In the genomic region with DNA sequence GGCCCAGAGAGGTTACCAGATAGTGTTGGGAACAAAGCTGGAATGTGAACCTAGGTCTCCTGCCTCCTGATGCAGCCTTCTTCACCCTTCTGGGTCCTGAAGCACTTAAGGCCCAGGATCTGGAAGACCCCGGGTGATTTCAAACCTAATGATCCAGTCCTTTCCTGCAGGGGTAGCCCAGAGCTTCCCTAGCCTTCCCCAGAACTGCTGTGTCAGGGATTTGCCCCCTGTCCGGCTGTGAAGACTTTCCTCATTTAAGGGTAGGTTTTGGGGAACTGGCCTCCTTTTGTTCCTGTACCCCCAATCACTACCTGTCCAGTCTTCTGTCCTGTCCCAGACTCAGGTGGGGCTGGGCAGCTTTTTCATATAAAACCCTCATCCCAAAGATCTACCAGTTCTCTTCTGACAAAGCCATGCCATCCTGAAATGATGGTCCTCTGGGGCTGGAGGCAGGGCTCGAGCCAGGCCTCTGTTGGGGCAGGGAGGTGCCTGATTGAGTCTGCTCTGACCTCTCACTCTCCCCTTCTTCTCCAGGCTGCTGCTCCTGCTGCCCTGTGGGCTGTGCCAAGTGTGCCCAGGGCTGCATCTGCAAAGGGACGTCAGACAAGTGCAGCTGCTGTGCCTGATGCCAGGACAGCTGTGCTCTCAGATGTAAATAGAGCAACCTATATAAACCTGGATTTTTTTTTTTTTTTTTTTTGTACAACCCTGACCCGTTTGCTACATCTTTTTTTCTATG, we compare ENCODE assay signal across 8 cellular contexts. TPM values are rescaled to one million over a fixed set of nuclear protein-coding genes. Genes with fewer than 3 reads are reported as not detected.
DNase-seq lines count a peak whose midpoint lies in the region; ATAC-seq, FAIRE-seq and TF ChIP-seq lines count a peak whose summit lies in the region.

No MANE protein-coding gene starts in this region.

- no peak overlapping the region for H3K18ac ChIP-seq in neuronal stem cell (ENCODE audit: low read length)

- no peak for TF ChIP-seq CTCF in CD8-positive, alpha-beta T cell (IDR thresholded peaks at IDR 0.05)
- no peak for TF ChIP-seq CTCF in PC-9 (conservative IDR thresholded peaks at IDR 0.05)
- no peak for TF ChIP-seq CTCF in epithelial cell of esophagus (IDR thresholded peaks at IDR 0.05; ENCODE audit: insufficient read depth, low read depth, low read length, missing control alignments)

- H2AK5ac ChIP-seq in neuronal stem cell (ENCODE audit: low read depth, low read length): no peak overlapping the region

- no peak overlapping the region for H2BK120ac ChIP-seq in neuronal stem cell (ENCODE audit: low read depth, low read length)

- H3K9me3 ChIP-seq in CD8-positive, alpha-beta T cell (ENCODE audit: low read length): no peaks in the 10 kb centered on the region
- peaks cover 6% of the 10 kb centered on the region; the same call in 1 of the 2 replicates for H3K9me3 ChIP-seq in PC-9 (ENCODE audit: insufficient read depth, low read depth)
- H3K9me3 ChIP-seq in neuronal stem cell (replicated peaks in 1 of 2; ENCODE audit: control insufficient read depth in 2 of 2, insufficient read depth in 1 of 2, low read depth in 1 of 2, low read length in 2 of 2): peaks cover 0 to 5% of the 10 kb centered on the region in 2 donors

- CTCF ChIA-PET in CD8-positive, alpha-beta T cell (lab: Charles Lee): interaction anchor here (0.9 to 3.2 kb wide), 5 partner anchors 10 to 107 kb away, joined by 3 to 20 read pairs (median 7); no protein-coding TSS in a partner anchor
- CTCF ChIA-PET in PC-9 (lab: Charles Lee): interaction anchor here (0.5 to 0.7 kb wide), 3 partner anchors 30 to 779 kb away, joined by 5 to 9 read pairs (median 5); no protein-coding TSS in a partner anchor

- peak overlapping the region; percentile 24 for H3K9ac ChIP-seq in neuronal stem cell (ENCODE audit: low read depth, low read length, poor library complexity)

- peak overlapping the region; percentile 58 for H3K4me3 ChIP-seq in CD8-positive, alpha-beta T cell (ENCODE audit: low read depth, low read length)
- H3K4me3 ChIP-seq in PC-9 (no peak overlapping the region), epithelial cell of esophagus (ENCODE audit: low read length) (peak overlapping the region; percentile 99), neuronal stem cell (ENCODE audit: low read length in 2 of 2) (no peak overlapping the region)

- no peak overlapping the region for H4K91ac ChIP-seq in neuronal stem cell (ENCODE audit: low read depth, low read length, poor library complexity)

- H3K4me1 ChIP-seq in CD8-positive, alpha-beta T cell (ENCODE audit: insufficient read depth, low read length): peaks cover 18% of the 10 kb centered on the region
- H3K4me1 ChIP-seq in PC-9 (replicated peaks; ENCODE audit: insufficient read depth) (peaks cover 39% of the 10 kb centered on the region), neuronal stem cell (ENCODE audit: control insufficient read depth in 2 of 2, insufficient read depth in 1 of 2, low read depth in 1 of 2, low read length in 2 of 2) (peaks cover 12 to 18% of the 10 kb centered on the region in 2 donors)

- ATAC-seq in CD8-positive, alpha-beta T cell: no peak

- H3K27ac ChIP-seq in CD8-positive, alpha-beta T cell (ENCODE audit: low read depth, low read length): no peak overlapping the region
- H3K27ac ChIP-seq in PC-9: no peak overlapping the region
- no peak overlapping the region for H3K27ac ChIP-seq in neuronal stem cell (replicated peaks; ENCODE audit: low read length)

- intact Hi-C loops in CD8-positive, alpha-beta T cell (cut with DNase I, micrococcal nuclease): loop anchor here (2.0 to 5.0 kb wide), 3 partner anchors 19 to 45 kb away; no protein-coding TSS in a partner anchor
- intact Hi-C loops in PC-9 (cut with micrococcal nuclease; ENCODE audit: unreplicated experiment): loop anchor here (2.0 to 5.0 kb wide), 2 partner anchors 41 to 77 kb away; no protein-coding TSS in a partner anchor

- H2AFZ ChIP-seq in PC-9: no peak overlapping the region
- H2AFZ ChIP-seq in neuronal stem cell (ENCODE audit: low read length): no peak overlapping the region

- H3F3A ChIP-seq in PC-9 (ENCODE audit: insufficient read depth, low read depth): peaks cover 30% of the 10 kb centered on the region

- H2BK15ac ChIP-seq in neuronal stem cell (ENCODE audit: low read length): no peak overlapping the region

- H3K4me2 ChIP-seq in PC-9 (peak overlapping the region; percentile 99), neuronal stem cell (ENCODE audit: insufficient read depth, low read length, poor library complexity, severe bottlenecking) (no peak overlapping the region)

- no peaks in the 10 kb centered on the region for H3K79me2 ChIP-seq in PC-9 (ENCODE audit: low read depth)

- no peaks in the 10 kb centered on the region for H3K9me2 ChIP-seq in PC-9 (ENCODE audit: insufficient read depth)

- H3K79me1 ChIP-seq in neuronal stem cell (ENCODE audit: low read depth, low read length): no peaks in the 10 kb centered on the region

- no peak for TF ChIP-seq POLR2A in H54 (IDR thresholded peaks at IDR 0.05; ENCODE audit: low read depth, low read length)

- no TSS peak for BruUV-seq in PC-9 (replicated peaks; lab: Mats Ljungman, UMichigan)

- no peak overlapping the region for H3K14ac ChIP-seq in neuronal stem cell (ENCODE audit: low read length)

- POLR2A ChIA-PET in CD8-positive, alpha-beta T cell (lab: Charles Lee): interaction anchor here (1.1 to 2.1 kb wide), 3 partner anchors 8 to 58 kb away, joined by 3 to 12 read pairs (median 5); partner anchors contain the start of gene MT1E
- POLR2A ChIA-PET in PC-9 (lab: Charles Lee; ENCODE audit: unreplicated experiment): interaction anchor here (0.6 to 0.8 kb wide), 2 partner anchors 46 to 326 kb away, joined by 3 to 6 read pairs; no protein-coding TSS in a partner anchor

- H3K27ac Mint-ChIP-seq in CD8-positive, alpha-beta T cell: peak overlapping the region; percentile 32

- H2BK12ac ChIP-seq in neuronal stem cell (ENCODE audit: low read length): no peak overlapping the region

- H3K9me3 Mint-ChIP-seq in CD8-positive, alpha-beta T cell: peaks cover 3% of the 10 kb centered on the region

- no peaks in the 10 kb centered on the region for H3K27me3 ChIP-seq in CD8-positive, alpha-beta T cell (ENCODE audit: insufficient read depth, low read length)
- H3K27me3 ChIP-seq in PC-9 (ENCODE audit: insufficient read depth, low read depth) (no peaks in the 10 kb centered on the region), neuronal stem cell (ENCODE audit: control insufficient read depth in 3 of 3, insufficient read depth in 3 of 3, low read depth in 1 of 3, low read length in 3 of 3) (peaks cover 0 to 48% (median 15%) of the 10 kb centered on the region in 3 experiments)

- no peak overlapping the region for H3K4ac ChIP-seq in neuronal stem cell (ENCODE audit: low read length)

- H3K27me3 Mint-ChIP-seq in CD8-positive, alpha-beta T cell (ENCODE audit: low read depth): no peaks in the 10 kb centered on the region

- H3K4me3 Mint-ChIP-seq in CD8-positive, alpha-beta T cell: peak overlapping the region; percentile 96

- DNase-seq in CD8-positive, alpha-beta T cell: no peak
- no peak for DNase-seq in PC-9
- no peak for DNase-seq in epithelial cell of esophagus (ENCODE audit: low read depth)
- no peak for DNase-seq in neuronal stem cell (ENCODE audit: low spot score)
- DNase-seq in inferior parietal cortex (ENCODE audit: extremely low spot score): no peak
- DNase-seq in NCI-H1417 (lab: John Stamatoyannopoulos, UW): no peak
- no peak for DNase-seq in H54 (ENCODE audit: insufficient read length, low spot score)
- no peak for DNase-seq in NCI-H226

- no CpG with 5 or more reads among the region's 5 CpGs for WGBS in neuronal stem cell (ENCODE audit: extremely low coverage in 2 of 2, insufficient read length in 2 of 2, insufficient replicate concordance in 1 of 2), 2 donors

- no peaks in the 10 kb centered on the region for H3K36me3 ChIP-seq in CD8-positive, alpha-beta T cell (ENCODE audit: insufficient read depth, low read length)
- no peaks in the 10 kb centered on the region for H3K36me3 ChIP-seq in PC-9 (ENCODE audit: low read depth)
- no peaks in the 10 kb centered on the region for H3K36me3 ChIP-seq in neuronal stem cell (replicated peaks in 1 of 2; ENCODE audit: control insufficient read depth in 2 of 2, insufficient read depth in 2 of 2, low read length in 2 of 2)

- H3K36me3 Mint-ChIP-seq in CD8-positive, alpha-beta T cell: peaks cover 16% of the 10 kb centered on the region

- no peak for FAIRE-seq in H54 (lab: Jason Lieb, UNC)

- no peak overlapping the region for H2BK5ac ChIP-seq in neuronal stem cell (ENCODE audit: low read length)

- H3K4me1 Mint-ChIP-seq in CD8-positive, alpha-beta T cell (ENCODE audit: low read depth): peaks cover 25% of the 10 kb centered on the region

- no peak overlapping the region for H3K23ac ChIP-seq in neuronal stem cell (ENCODE audit: low read depth, low read length, poor library complexity)

- no peak overlapping the region for H4K8ac ChIP-seq in neuronal stem cell (ENCODE audit: low read depth, low read length)

- H4K20me1 ChIP-seq in PC-9 (ENCODE audit: insufficient read depth): no peaks in the 10 kb centered on the region

RNA-seq across cellular contexts. Expression of gene MT1X, which starts 1.3 kb away (rescaled TPM):
- 10 to 100 TPM; 18.6 to 26.2 TPM for total RNA-seq in CD8-positive, alpha-beta T cell
- 18.9 and 41.2 TPM in 2 replicates for total RNA-seq in PC-9 (2021)
- polyA plus RNA-seq in neuronal stem cell (2013, experiment 1 of 2): 36.2 TPM
- polyA plus RNA-seq in neuronal stem cell (2013, experiment 2 of 2): 33.3 TPM

RNA-seq across cellular contexts. Expression of gene MT1H, which starts 14.0 kb away (rescaled TPM):
- not detected for total RNA-seq in CD8-positive, alpha-beta T cell
- total RNA-seq in PC-9 (2021): not detected in 2 replicates
- not detected for polyA plus RNA-seq in neuronal stem cell (2013, experiment 1 of 2)
- not detected for polyA plus RNA-seq in neuronal stem cell (2013, experiment 2 of 2)

RNA-seq across cellular contexts. Expression of gene MT1G, which starts 15.7 kb away (rescaled TPM):
- not detected for total RNA-seq in CD8-positive, alpha-beta T cell
- total RNA-seq in PC-9 (2021): not detected in 2 replicates
- polyA plus RNA-seq in neuronal stem cell (2013, experiment 1 of 2): not detected
- not detected for polyA plus RNA-seq in neuronal stem cell (2013, experiment 2 of 2)

RNA-seq across cellular contexts. Expression of gene MT1F, which starts 25.8 kb away (rescaled TPM):
- total RNA-seq in CD8-positive, alpha-beta T cell: 1 to 10 TPM; 5.6 to 7.4 TPM
- 4.0 and 10.3 TPM in 2 replicates for total RNA-seq in PC-9 (2021)
- 1.9 TPM for polyA plus RNA-seq in neuronal stem cell (2013, experiment 1 of 2)
- polyA plus RNA-seq in neuronal stem cell (2013, experiment 2 of 2): 2.0 TPM

RNA-seq across cellular contexts. Expression of gene MT1B, which starts 31.9 kb away (rescaled TPM):
- total RNA-seq in CD8-positive, alpha-beta T cell: not detected
- total RNA-seq in PC-9 (2021): not detected in 2 replicates
- not detected for polyA plus RNA-seq in neuronal stem cell (2013, experiment 1 of 2)
- not detected for polyA plus RNA-seq in neuronal stem cell (2013, experiment 2 of 2)

Comparison
In these comparisons a context has a peak if more than half of its experiments do, and no peak if none do; other contexts are left out.
1. H3K4me3 ChIP-seq: peak in CD8-positive, alpha-beta T cell (single experiment) and epithelial cell of esophagus (single experiment); none in PC-9 (single experiment) and neuronal stem cell (0 of 2).